Comparison of ENCODE assay signal across 15 cellular contexts in the genomic region with DNA sequence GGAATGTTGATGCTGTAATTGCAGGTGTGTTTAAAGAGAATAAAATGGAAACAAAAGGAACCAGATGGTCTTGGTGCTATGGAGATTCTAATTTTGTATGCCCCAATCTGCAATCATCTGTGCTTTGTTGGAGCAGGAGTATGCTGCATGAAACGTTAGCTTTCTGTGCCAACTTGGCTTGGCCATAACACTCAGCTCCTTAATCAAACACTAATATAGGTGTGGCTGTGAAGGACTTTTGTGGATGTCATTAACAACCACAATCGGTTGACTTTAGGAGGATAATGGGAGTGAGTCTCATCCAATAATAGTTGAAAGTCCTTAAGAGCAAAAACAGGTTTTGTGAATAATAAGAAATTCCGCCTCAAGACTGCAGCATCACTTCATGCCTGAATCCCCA.
DNase-seq lines count a peak whose midpoint lies in the region; ATAC-seq and TF ChIP-seq lines count a peak whose summit lies in the region.
"Had no signal": no experiment of that assay in that cellular context is flagged by ENCODE, and none has a peak within 500 bp of the region (broad histone marks: within the 10 kb centered on the region; RNA-seq: fewer than 3 reads in every experiment).

No MANE protein-coding gene starts in this region.

- H3K4me3 Mint-ChIP-seq in activated T-cell treated with anti-CD3 and anti-CD28 coated beads, Interleukin-2, amount 50 U/mL, for 72 hours: no peak overlapping the region
- H3K4me3 Mint-ChIP-seq: CD8-positive, alpha-beta memory T cell; H9 had no signal

- no peak overlapping the region for H3K4me3 ChIP-seq in lower lobe of right lung
- H3K4me3 ChIP-seq: BLaER1 had no signal

- no peaks in the 10 kb centered on the region for H3K4me1 ChIP-seq in lower lobe of right lung
- H3K4me1 ChIP-seq: BLaER1 had no signal

- intact Hi-C loops in lower lobe of right lung (cut with DNase I): no loop called here

- DNase-seq in G401 (ENCODE audit: low spot score) (peak; percentile 27), NCI-H1105 treated with DMSO at 0.1 percent for 48 hours (lab: John Stamatoyannopoulos, UW) (peak; percentile 64), NCI-H748 (lab: John Stamatoyannopoulos, UW; ENCODE audit: unreplicated experiment) (peak; percentile 79), lower lobe of right lung (no peak)
- no peak for DNase-seq in activated T-cell treated with anti-CD3 and anti-CD28 coated beads, Interleukin-2, amount 50 U/mL, for 72 hours
- DNase-seq: 8988T; AML-193; CD8-positive, alpha-beta memory T cell; DMS53; GOT3; H9; IMR-90 had no signal

- peaks cover 2 to 6% of the 10 kb centered on the region in 2 donors for H3K9me3 Mint-ChIP-seq in activated T-cell treated with anti-CD3 and anti-CD28 coated beads, Interleukin-2, amount 50 U/mL, for 72 hours
- H3K9me3 Mint-ChIP-seq: H9 had no signal

- no peak overlapping the region for H3K27ac Mint-ChIP-seq in activated T-cell treated with anti-CD3 and anti-CD28 coated beads, Interleukin-2, amount 50 U/mL, for 72 hours
- H3K27ac Mint-ChIP-seq: CD8-positive, alpha-beta memory T cell; H9 had no signal

- peak; percentile 42 to 59 for ATAC-seq in lower lobe of right lung
- no peak for ATAC-seq in GM21528 (IDR thresholded peaks at IDR 0.05; ENCODE audit: low FRiP score, unreplicated experiment)
- no peak for ATAC-seq in GM21576 (IDR thresholded peaks at IDR 0.05; ENCODE audit: unreplicated experiment)
- ATAC-seq in activated T-cell treated with anti-CD3 and anti-CD28 coated beads, Interleukin-2, amount 50 U/mL, for 72 hours (replicated peaks in 1 of 2): no peak

- H3K36me3 ChIP-seq in lower lobe of right lung: no peaks in the 10 kb centered on the region
- H3K36me3 ChIP-seq: BLaER1 had no signal

- no peaks in the 10 kb centered on the region for H3K9me3 ChIP-seq in lower lobe of right lung
- H3K9me3 ChIP-seq: BLaER1 had no signal

- no peaks in the 10 kb centered on the region for H3K27me3 ChIP-seq in lower lobe of right lung (ENCODE audit: low read depth)
- H3K27me3 ChIP-seq: BLaER1 had no signal

- no peaks in the 10 kb centered on the region for H3K4me1 Mint-ChIP-seq in activated T-cell treated with anti-CD3 and anti-CD28 coated beads, Interleukin-2, amount 50 U/mL, for 72 hours (ENCODE audit: low read depth)
- H3K4me1 Mint-ChIP-seq: CD8-positive, alpha-beta memory T cell had no signal

- in situ Hi-C loops in G401 (cut with HindIII; ENCODE audit: low sequenced_read_pairs): no loop called here

- H3K27me3 Mint-ChIP-seq in activated T-cell treated with anti-CD3 and anti-CD28 coated beads, Interleukin-2, amount 50 U/mL, for 72 hours (ENCODE audit: low read depth): no peaks in the 10 kb centered on the region
- H3K27me3 Mint-ChIP-seq: CD8-positive, alpha-beta memory T cell had no signal

- H3K36me3 Mint-ChIP-seq in activated T-cell treated with anti-CD3 and anti-CD28 coated beads, Interleukin-2, amount 50 U/mL, for 72 hours (ENCODE audit: insufficient read depth in 2 of 2): no peaks in the 10 kb centered on the region
- H3K36me3 Mint-ChIP-seq: CD8-positive, alpha-beta memory T cell had no signal

- TF ChIP-seq CTCF in lower lobe of right lung (IDR thresholded peaks at IDR 0.05): no peak

- H3K27ac ChIP-seq in lower lobe of right lung: no peak overlapping the region
- H3K27ac ChIP-seq: BLaER1 had no signal

Comparison
In these comparisons a context has a peak if more than half of its experiments do, and no peak if none do; other contexts are left out.
1. DNase-seq: peak in G401 (single experiment), NCI-H1105 treated with DMSO at 0.1 percent for 48 hours (single experiment) and NCI-H748 (single experiment); none in lower lobe of right lung (single experiment) and activated T-cell treated with anti-CD3 and anti-CD28 coated beads, Interleukin-2, amount 50 U/mL, for 72 hours (0 of 2).
2. ATAC-seq: peak in lower lobe of right lung (2 of 2); none in GM21528 (single experiment), GM21576 (single experiment) and activated T-cell treated with anti-CD3 and anti-CD28 coated beads, Interleukin-2, amount 50 U/mL, for 72 hours (0 of 2).